ENCODE assay signal across 24 cellular contexts in genomic region chr18:78726326-78727056, GRCh38.
A peak's percentile ranks its signal among the peaks of the same experiment; 100 is the strongest.
DNase-seq lines count a peak whose midpoint lies in the region; ATAC-seq and TF ChIP-seq lines count a peak whose summit lies in the region.
"Had no signal": no experiment of that assay in that cellular context is flagged by ENCODE, and none has a peak within 500 bp of the region (broad histone marks: within the 10 kb centered on the region; RNA-seq: fewer than 3 reads in every experiment).

No MANE protein-coding gene starts in this region.

- peak; percentile 24 for DNase-seq in activated CD8-positive, alpha-beta memory T cell treated with anti-CD3 and anti-CD28 coated beads for 24 hours
- no peak for DNase-seq in activated CD8-positive, alpha-beta memory T cell treated with anti-CD3 and anti-CD28 coated beads, Interleukin-2, amount 10 ng/mL, durations not matched to agents 7 days and 5 days
- DNase-seq in coronary artery (ENCODE audit: low spot score) (peak; percentile 24), neuronal stem cell (ENCODE audit: low spot score) (no peak), stomach (peak; percentile 14), CD1c-positive myeloid dendritic cell (ENCODE audit: extremely low spot score) (no peak)
- no peak for DNase-seq in stimulated activated CD4-positive, alpha-beta T cell treated with anti-CD3 and anti-CD28 coated beads, Interleukin-4, amount 100 ng/mL, for 24 hours
- DNase-seq: ACHN; Calu3; CD8-positive, alpha-beta memory T cell; DMS153; GDM1; HFFc6; MG63; NCI-H1417 treated with DMSO at 0.1 percent for 48 hours; NCI-H187; NCI-H446 treated with DMSO at 0.1 percent for 48 hours; NCI-H526 treated with DMSO at 0.1 percent for 48 hours; OCI-M1 had no signal

- H3K9me3 Mint-ChIP-seq in activated CD8-positive, alpha-beta memory T cell treated with anti-CD3 and anti-CD28 coated beads, Interleukin-2, amount 10 ng/mL, durations not matched to agents 7 days and 5 days (ENCODE audit: low read depth): no peaks in the 10 kb centered on the region
- H3K9me3 Mint-ChIP-seq: CD8-positive, alpha-beta memory T cell had no signal

- intact Hi-C loops in stomach (cut with DNase I; ENCODE audit: low total_unique reads): no loop called here

- H3K9me3 ChIP-seq in neuronal stem cell (replicated peaks in 1 of 2; ENCODE audit: control insufficient read depth in 2 of 2, insufficient read depth in 1 of 2, low read depth in 1 of 2, low read length in 2 of 2) (no peaks in the 10 kb centered on the region), stomach (no peaks in the 10 kb centered on the region)
- H3K9me3 ChIP-seq: BLaER1 treated with 17β-estradiol and CSF1 and Interleukin-3, amounts not matched to agents 10 nM and 100 nM; MG63 had no signal

- H3K4me3 Mint-ChIP-seq in activated CD8-positive, alpha-beta memory T cell treated with anti-CD3 and anti-CD28 coated beads, Interleukin-2, amount 10 ng/mL, durations not matched to agents 7 days and 5 days: no peak overlapping the region
- H3K4me3 Mint-ChIP-seq: CD8-positive, alpha-beta memory T cell; HFFc6 had no signal

- WGBS in neuronal stem cell (ENCODE audit: extremely low coverage in 2 of 2, insufficient read length in 2 of 2, insufficient replicate concordance in 1 of 2), 2 donors: no CpG with 5 or more reads among the region's 50 CpGs
- 91 to 94% (median 93%) methylated on average over 50 of the region's 50 CpGs for WGBS in stomach, 5 donors

- H2BK15ac ChIP-seq in neuronal stem cell (ENCODE audit: low read length): no peak overlapping the region

- H3K36me3 ChIP-seq in neuronal stem cell (replicated peaks in 1 of 2; ENCODE audit: control insufficient read depth in 2 of 2, insufficient read depth in 2 of 2, low read length in 2 of 2): no peaks in the 10 kb centered on the region
- H3K36me3 ChIP-seq in stomach: no peaks in the 10 kb centered on the region
- H3K36me3 ChIP-seq: BLaER1 treated with 17β-estradiol and CSF1 and Interleukin-3, amounts not matched to agents 10 nM and 100 nM; MG63; SJSA1 had no signal

- H3K14ac ChIP-seq in neuronal stem cell (ENCODE audit: low read length): peak overlapping the region; percentile 28

- ATAC-seq in activated CD8-positive, alpha-beta memory T cell treated with anti-CD3 and anti-CD28 coated beads, Interleukin-2, amount 10 ng/mL, durations not matched to agents 7 days and 5 days: no peak
- ATAC-seq in GM18909 (IDR thresholded peaks at IDR 0.05; ENCODE audit: poor library complexity, unreplicated experiment): no peak
- ATAC-seq: K562 had no signal

- no peaks in the 10 kb centered on the region for H3K79me1 ChIP-seq in neuronal stem cell (ENCODE audit: low read depth, low read length)

- no peak overlapping the region for H2BK12ac ChIP-seq in neuronal stem cell (ENCODE audit: low read length)

- no peak overlapping the region for H4K91ac ChIP-seq in neuronal stem cell (ENCODE audit: low read depth, low read length, poor library complexity)

- no peak overlapping the region for H2BK5ac ChIP-seq in neuronal stem cell (ENCODE audit: low read length)

- TF ChIP-seq CTCF in coronary artery (IDR thresholded peaks at IDR 0.05) (no peak), stomach (IDR thresholded peaks at IDR 0.05) (no peak)

- H3K4me3 ChIP-seq in coronary artery (no peak overlapping the region), neuronal stem cell (ENCODE audit: low read length in 2 of 2) (no peak overlapping the region), stomach (no peak overlapping the region)
- H3K4me3 ChIP-seq: BLaER1 treated with 17β-estradiol and CSF1 and Interleukin-3, amounts not matched to agents 10 nM and 100 nM; K562; MG63; SJSA1 had no signal

- H3K27me3 ChIP-seq in neuronal stem cell (ENCODE audit: control insufficient read depth in 3 of 3, insufficient read depth in 3 of 3, low read depth in 1 of 3, low read length in 3 of 3) (peaks cover 0 to 21% (median 0%) of the 10 kb centered on the region in 3 experiments), stomach (peaks cover 0 to 39% (median 5%) of the 10 kb centered on the region in 3 donors)
- H3K27me3 ChIP-seq: BLaER1 treated with 17β-estradiol and CSF1 and Interleukin-3, amounts not matched to agents 10 nM and 100 nM; MG63; SJSA1 had no signal

- H3K27ac Mint-ChIP-seq in activated CD8-positive, alpha-beta memory T cell treated with anti-CD3 and anti-CD28 coated beads, Interleukin-2, amount 10 ng/mL, durations not matched to agents 7 days and 5 days: no peak overlapping the region
- H3K27ac Mint-ChIP-seq: HFFc6 had no signal

- H2AK5ac ChIP-seq in neuronal stem cell (ENCODE audit: low read depth, low read length): peak overlapping the region; percentile 77

- H3K4ac ChIP-seq in neuronal stem cell (ENCODE audit: low read length): no peak overlapping the region

- peak overlapping the region; percentile 69 for H3K23ac ChIP-seq in neuronal stem cell (ENCODE audit: low read depth, low read length, poor library complexity)

- H4K8ac ChIP-seq in neuronal stem cell (ENCODE audit: low read depth, low read length): no peak overlapping the region

- CTCF ChIA-PET in activated CD8-positive, alpha-beta memory T cell treated with anti-CD3 and anti-CD28 coated beads, Interleukin-2, amount 10 ng/mL, durations not matched to agents 7 days and 5 days (lab: Charles Lee): no interaction called here

- H3K36me3 Mint-ChIP-seq in activated CD8-positive, alpha-beta memory T cell treated with anti-CD3 and anti-CD28 coated beads, Interleukin-2, amount 10 ng/mL, durations not matched to agents 7 days and 5 days: no peaks in the 10 kb centered on the region
- H3K36me3 Mint-ChIP-seq: CD8-positive, alpha-beta memory T cell had no signal

- H3K18ac ChIP-seq in neuronal stem cell (ENCODE audit: low read length): peak overlapping the region; percentile 42

- no peak overlapping the region for H2BK120ac ChIP-seq in neuronal stem cell (ENCODE audit: low read depth, low read length)

- no peak overlapping the region for H3K9ac ChIP-seq in neuronal stem cell (ENCODE audit: low read depth, low read length, poor library complexity)
- H3K9ac ChIP-seq: BLaER1 treated with 17β-estradiol and CSF1 and Interleukin-3, amounts not matched to agents 10 nM and 100 nM had no signal

- H3K4me1 ChIP-seq in neuronal stem cell (ENCODE audit: control insufficient read depth in 2 of 2, insufficient read depth in 1 of 2, low read depth in 1 of 2, low read length in 2 of 2) (peaks cover 0 to 6% of the 10 kb centered on the region in 2 donors), stomach (no peaks in the 10 kb centered on the region)
- H3K4me1 ChIP-seq: SJSA1 had no signal

- no peak for TF ChIP-seq EP300 in stomach (IDR thresholded peaks at IDR 0.05)

- no peak overlapping the region for H3K4me2 ChIP-seq in neuronal stem cell (ENCODE audit: insufficient read depth, low read length, poor library complexity, severe bottlenecking)
- H3K4me2 ChIP-seq: BLaER1 treated with 17β-estradiol and CSF1 and Interleukin-3, amounts not matched to agents 10 nM and 100 nM had no signal

- H3K4me1 Mint-ChIP-seq in activated CD8-positive, alpha-beta memory T cell treated with anti-CD3 and anti-CD28 coated beads, Interleukin-2, amount 10 ng/mL, durations not matched to agents 7 days and 5 days: no peaks in the 10 kb centered on the region

- no peak overlapping the region for H2AFZ ChIP-seq in neuronal stem cell (ENCODE audit: low read length)

- TF ChIP-seq POLR2A in stomach (IDR thresholded peaks at IDR 0.05): no peak

- H3K27ac ChIP-seq in coronary artery (no peak overlapping the region), neuronal stem cell (replicated peaks; ENCODE audit: low read length) (no peak overlapping the region), stomach (no peak overlapping the region)
- H3K27ac ChIP-seq: 22Rv1; BLaER1 treated with 17β-estradiol and CSF1 and Interleukin-3, amounts not matched to agents 10 nM and 100 nM; SJSA1 had no signal

- H3K27me3 Mint-ChIP-seq in activated CD8-positive, alpha-beta memory T cell treated with anti-CD3 and anti-CD28 coated beads, Interleukin-2, amount 10 ng/mL, durations not matched to agents 7 days and 5 days: peaks cover 15% of the 10 kb centered on the region

Comparison
In these comparisons a context has a peak if more than half of its experiments do, and no peak if none do; other contexts are left out.
1. DNase-seq: peak in activated CD8-positive, alpha-beta memory T cell treated with anti-CD3 and anti-CD28 coated beads for 24 hours (single experiment), coronary artery (single experiment) and stomach (single experiment); none in activated CD8-positive, alpha-beta memory T cell treated with anti-CD3 and anti-CD28 coated beads, Interleukin-2, amount 10 ng/mL, durations not matched to agents 7 days and 5 days (single experiment), neuronal stem cell (single experiment), stimulated activated CD4-positive, alpha-beta T cell treated with anti-CD3 and anti-CD28 coated beads, Interleukin-4, amount 100 ng/mL, for 24 hours (single experiment) and CD1c-positive myeloid dendritic cell (single experiment).